Comparison of ENCODE assay signal across 18 cellular contexts in genomic region chr3:88440701-88441100, GRCh38.
DNase-seq lines count a peak whose midpoint lies in the region; ATAC-seq and TF ChIP-seq lines count a peak whose summit lies in the region.
"Had no signal": no experiment of that assay in that cellular context is flagged by ENCODE, and none has a peak within 500 bp of the region (broad histone marks: within the 10 kb centered on the region; RNA-seq: fewer than 3 reads in every experiment).

No MANE protein-coding gene starts in this region.

- no peak overlapping the region for H3K27ac ChIP-seq in PC-3 (ENCODE audit: low read length)
- H3K27ac ChIP-seq: WERI-Rb-1 had no signal

- no peaks in the 10 kb centered on the region for H3K79me2 ChIP-seq in PC-3 (ENCODE audit: low read length)

- no peaks in the 10 kb centered on the region for H3K9me3 ChIP-seq in PC-3 (ENCODE audit: low read length)
- H3K9me3 ChIP-seq: SK-N-SH had no signal

- no peak overlapping the region for H3K9ac ChIP-seq in PC-3 (ENCODE audit: low read length)
- H3K9ac ChIP-seq: SK-N-SH had no signal

- CTCF ChIA-PET in PC-3 (lab: Charles Lee) = no interaction called here

- H3K36me3 ChIP-seq in PC-3 (ENCODE audit: low read depth, low read length) = no peaks in the 10 kb centered on the region
- H3K36me3 ChIP-seq: WERI-Rb-1 had no signal

- no peak overlapping the region for H3K4me2 ChIP-seq in PC-3 (ENCODE audit: low read length)
- H3K4me2 ChIP-seq: SK-N-SH had no signal

- H3K9me2 ChIP-seq in PC-3 (replicated peaks; ENCODE audit: low read length) = no peaks in the 10 kb centered on the region
- H3K9me2 ChIP-seq: SK-N-SH had no signal

- H3F3A ChIP-seq in PC-3 (ENCODE audit: low read length, unreplicated experiment) = no peaks in the 10 kb centered on the region

- BruUV-seq in PC-3 (replicated peaks; lab: Mats Ljungman, UMichigan) = no TSS peak

- DNase-seq in GM12865 (ENCODE audit: low read depth) (peak; percentile 6), NAMALWA (ENCODE audit: low spot score) (peak; percentile 60), hypothalamus (lab: John Stamatoyannopoulos, UW) (no peak), cerebellar nuclear complex (lab: John Stamatoyannopoulos, UW) (no peak), PC-3 (no peak)
- DNase-seq: ACHN; activated naive CD4-positive, alpha-beta T cell treated with anti-CD3 and anti-CD28 coated beads, Interleukin-2, amount 50 U/mL, for 16 hours; Kasumi-1; NCI-H146; NCI-H510A; OCI-M1; SK-N-SH; WERI-Rb-1 had no signal

- no peak overlapping the region for H2AFZ ChIP-seq in PC-3 (ENCODE audit: low read length)

- no peak overlapping the region for H3K4me3 ChIP-seq in GM12865 (ENCODE audit: low read depth, low read length)
- H3K4me3 ChIP-seq in PC-3 (ENCODE audit: low read length) = no peak overlapping the region

- intact Hi-C loops in PC-3 (cut with micrococcal nuclease) = no loop called here

- peaks cover 11% of the 10 kb centered on the region; the same call in 1 of the 2 replicates for H3K27me3 ChIP-seq in PC-3 (ENCODE audit: low read length)

- no peaks in the 10 kb centered on the region for H3K4me1 ChIP-seq in PC-3 (ENCODE audit: insufficient read depth, low read length)

- ATAC-seq in GM19395 (IDR thresholded peaks at IDR 0.05; ENCODE audit: unreplicated experiment) = peak; percentile 54
- ATAC-seq in HG02759 (IDR thresholded peaks at IDR 0.05; ENCODE audit: unreplicated experiment) = peak; percentile 67
- no peak for ATAC-seq in activated CD4-positive, CD25-positive, alpha-beta regulatory T cell treated with anti-CD3 and anti-CD28 coated beads, Interleukin-2, amount 50 U/mL, for 24 hours
- no peak for ATAC-seq in PC-3
- ATAC-seq: left lobe of liver; natural killer cell treated with Interleukin-12 subunit alpha and Interleukin-12 subunit beta and Interleukin-15 and Interleukin-18, amount 100 ng/mL, for 72 hours had no signal

- H4K20me1 ChIP-seq in PC-3 (ENCODE audit: low read length) = no peaks in the 10 kb centered on the region

- no peak for TF ChIP-seq CTCF in GM12865 (IDR thresholded peaks at IDR 0.05; ENCODE audit: insufficient read depth, low read depth, low read length, missing control alignments)
- TF ChIP-seq CTCF in PC-3 (conservative IDR thresholded peaks at IDR 0.05; ENCODE audit: low read depth, low read length) = no peak

- POLR2A ChIA-PET in PC-3 (lab: Charles Lee; ENCODE audit: unreplicated experiment) = no interaction called here

Comparison
In these comparisons a context has a peak if more than half of its experiments do, and no peak if none do; other contexts are left out.
1. DNase-seq: peak in GM12865 (single experiment) and NAMALWA (single experiment); none in hypothalamus (0 of 51), cerebellar nuclear complex (0 of 2) and PC-3 (single experiment).
2. ATAC-seq: peak in GM19395 (single experiment) and HG02759 (single experiment); none in activated CD4-positive, CD25-positive, alpha-beta regulatory T cell treated with anti-CD3 and anti-CD28 coated beads, Interleukin-2, amount 50 U/mL, for 24 hours (0 of 2) and PC-3 (single experiment).